In the genomic region with DNA sequence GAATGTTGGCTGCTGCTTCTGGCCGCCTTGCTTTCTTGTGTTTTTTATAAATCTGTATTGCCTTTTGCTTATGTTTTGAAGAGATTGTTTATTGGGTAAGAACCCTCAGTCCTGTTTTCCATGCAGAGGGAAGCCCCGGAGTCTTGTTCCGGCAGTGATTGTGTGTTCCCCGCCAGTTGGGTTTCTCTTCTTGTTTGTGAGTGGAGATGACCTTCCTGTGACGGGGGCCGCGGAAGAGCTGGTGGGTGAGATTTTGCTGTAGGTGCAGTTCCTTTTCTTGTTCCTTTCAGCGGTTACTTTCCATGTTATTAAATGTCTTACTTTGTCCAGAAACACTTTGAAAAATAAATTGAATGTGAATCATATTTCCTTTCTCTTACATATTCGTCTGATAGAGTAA, we compare ENCODE assay signal across 10 cellular contexts. TPM values are rescaled to one million over a fixed set of nuclear protein-coding genes. Genes with fewer than 3 reads are reported as not detected.
DNase-seq lines count a peak whose midpoint lies in the region; ATAC-seq and TF ChIP-seq lines count a peak whose summit lies in the region.
"Had no signal": no experiment of that assay in that cellular context is flagged by ENCODE, and none has a peak within 500 bp of the region (broad histone marks: within the 10 kb centered on the region; RNA-seq: fewer than 3 reads in every experiment).

No MANE protein-coding gene starts in this region.

- no peak for ATAC-seq in activated CD4-positive, alpha-beta T cell treated with anti-CD3 and anti-CD28 coated beads for 36 hours
- ATAC-seq in activated T-helper 17 cell treated with anti-CD3 and anti-CD28 coated beads, Interleukin-2, amount 50 U/mL, for 72 hours (replicated peaks): peak; percentile 3
- ATAC-seq in HG02885 (IDR thresholded peaks at IDR 0.05; ENCODE audit: poor library complexity, unreplicated experiment): no peak

- peaks cover 38 to 85% (median 75%) of the 10 kb centered on the region in 4 donors for H3K4me1 ChIP-seq in stomach

- POLR2A ChIA-PET in activated CD4-positive, alpha-beta T cell treated with anti-CD3 and anti-CD28 coated beads for 36 hours (lab: Charles Lee): no interaction called here

- CTCF ChIA-PET in activated CD4-positive, alpha-beta T cell treated with anti-CD3 and anti-CD28 coated beads for 36 hours (lab: Charles Lee): interaction anchor here (0.9 to 3.4 kb wide), 3 partner anchors 9 to 28 kb away, joined by 3 to 10 read pairs (median 3); no protein-coding TSS in a partner anchor

- H3K36me3 ChIP-seq in stomach: no peaks in the 10 kb centered on the region

- H3K9me3 ChIP-seq in stomach: no peaks in the 10 kb centered on the region

- H3K27me3 ChIP-seq in layer of hippocampus (ENCODE audit: control insufficient read depth, insufficient read depth, low read length): no peaks in the 10 kb centered on the region
- no peaks in the 10 kb centered on the region for H3K27me3 ChIP-seq in stomach

- peaks cover 19% of the 10 kb centered on the region for H3K36me3 Mint-ChIP-seq in activated CD4-positive, alpha-beta T cell treated with anti-CD3 and anti-CD28 coated beads for 36 hours (ENCODE audit: low read depth)
- H3K36me3 Mint-ChIP-seq in activated T-helper 17 cell treated with anti-CD3 and anti-CD28 coated beads, Interleukin-2, amount 50 U/mL, for 72 hours (ENCODE audit: low read depth): peaks cover 93% of the 10 kb centered on the region

- peaks cover 72% of the 10 kb centered on the region for H3K4me1 Mint-ChIP-seq in activated CD4-positive, alpha-beta T cell treated with anti-CD3 and anti-CD28 coated beads for 36 hours
- H3K4me1 Mint-ChIP-seq in activated T-helper 17 cell treated with anti-CD3 and anti-CD28 coated beads, Interleukin-2, amount 50 U/mL, for 72 hours: peaks cover 49% of the 10 kb centered on the region

- TF ChIP-seq CTCF in stomach (IDR thresholded peaks at IDR 0.05): no peak

- intact Hi-C loops in activated CD4-positive, alpha-beta T cell treated with anti-CD3 and anti-CD28 coated beads for 36 hours (cut with DNase I, micrococcal nuclease): no loop called here
- intact Hi-C loops in stomach (cut with DNase I; ENCODE audit: low total_unique reads): no loop called here

- no peak overlapping the region for H3K4me3 ChIP-seq in stomach

- H3K4me3 Mint-ChIP-seq in activated CD4-positive, alpha-beta T cell treated with anti-CD3 and anti-CD28 coated beads for 36 hours: peak overlapping the region; percentile 11
- peak overlapping the region; percentile 81 for H3K4me3 Mint-ChIP-seq in activated T-helper 17 cell treated with anti-CD3 and anti-CD28 coated beads, Interleukin-2, amount 50 U/mL, for 72 hours

- peak; percentile 45 for DNase-seq in activated CD4-positive, alpha-beta T cell treated with anti-CD3 and anti-CD28 coated beads for 36 hours
- no peak for DNase-seq in activated CD4-positive, alpha-beta T cell treated with anti-CD3 and anti-CD28 coated beads for 1 hour
- DNase-seq in stomach (no peak), SHP77 treated with DMSO at 0.1 percent for 48 hours (lab: John Stamatoyannopoulos, UW) (no peak), NCI-H128 (lab: John Stamatoyannopoulos, UW; ENCODE audit: unreplicated experiment) (no peak)
- DNase-seq: HCEC 1CT, islet precursor cell had no signal

- no peaks in the 10 kb centered on the region for H3K27me3 Mint-ChIP-seq in activated CD4-positive, alpha-beta T cell treated with anti-CD3 and anti-CD28 coated beads for 36 hours
- no peaks in the 10 kb centered on the region for H3K27me3 Mint-ChIP-seq in activated T-helper 17 cell treated with anti-CD3 and anti-CD28 coated beads, Interleukin-2, amount 50 U/mL, for 72 hours

- no peak for TF ChIP-seq POLR2A in stomach (IDR thresholded peaks at IDR 0.05)

- TF ChIP-seq EP300 in stomach (IDR thresholded peaks at IDR 0.05): no peak

- H3K27ac Mint-ChIP-seq in activated CD4-positive, alpha-beta T cell treated with anti-CD3 and anti-CD28 coated beads for 36 hours: peak overlapping the region; percentile 89
- H3K27ac Mint-ChIP-seq in activated T-helper 17 cell treated with anti-CD3 and anti-CD28 coated beads, Interleukin-2, amount 50 U/mL, for 72 hours: peak overlapping the region; percentile 88

- WGBS in stomach, 5 donors: 50 to 74% (median 62%) methylated on average over 9 of the region's 9 CpGs

- H3K9me3 Mint-ChIP-seq in activated CD4-positive, alpha-beta T cell treated with anti-CD3 and anti-CD28 coated beads for 36 hours (ENCODE audit: low read depth): no peaks in the 10 kb centered on the region
- no peaks in the 10 kb centered on the region for H3K9me3 Mint-ChIP-seq in activated T-helper 17 cell treated with anti-CD3 and anti-CD28 coated beads, Interleukin-2, amount 50 U/mL, for 72 hours

- H3K27ac ChIP-seq in layer of hippocampus (ENCODE audit: low read depth, low read length) (peak overlapping the region; percentile 86), stomach (peak overlapping the region; percentile 54 to 74 (median 63))

RNA-seq across cellular contexts. Expression of a gene that starts 8.3 kb away (rescaled TPM):
- 10 to 100 TPM; 36.0 to 38.0 TPM for total RNA-seq in activated CD4-positive, alpha-beta T cell treated with anti-CD3 and anti-CD28 coated beads for 36 hours
- 100 to 1,000 TPM in 1 of 2 donors, 10 to 100 TPM in 1; 52.4 to 108 TPM for total RNA-seq in activated T-helper 17 cell treated with anti-CD3 and anti-CD28 coated beads, Interleukin-2, amount 50 U/mL, for 72 hours
- 10 to 100 TPM; 13.8 to 53.1 (median 47.4) TPM for total RNA-seq in stomach
- 10 to 100 TPM; 13.3 to 22.1 (median 15.5) TPM for polyA plus RNA-seq in stomach

RNA-seq across cellular contexts. Expression of a gene that starts 32.7 kb away (rescaled TPM):
- 10 to 100 TPM; 27.0 to 32.8 TPM for total RNA-seq in activated CD4-positive, alpha-beta T cell treated with anti-CD3 and anti-CD28 coated beads for 36 hours
- total RNA-seq in activated T-helper 17 cell treated with anti-CD3 and anti-CD28 coated beads, Interleukin-2, amount 50 U/mL, for 72 hours: 100 to 1,000 TPM in 1 of 2 donors, 10 to 100 TPM in 1; 90.7 to 124 TPM
- 10 to 100 TPM; 29.1 to 59.4 (median 42.4) TPM for total RNA-seq in stomach
- polyA plus RNA-seq in stomach: 10 to 100 TPM; 12.5 to 29.2 (median 26.0) TPM
